ENCODE assay signal across 10 cellular contexts in genomic region chr22:36155702-36156101, GRCh38. TPM values are rescaled to one million over a fixed set of nuclear protein-coding genes. Genes with fewer than 3 reads are reported as not detected.
DNase-seq lines count a peak whose midpoint lies in the region; ATAC-seq and TF ChIP-seq lines count a peak whose summit lies in the region.
"Had no signal": no experiment of that assay in that cellular context is flagged by ENCODE, and none has a peak within 500 bp of the region (broad histone marks: within the 10 kb centered on the region; RNA-seq: fewer than 3 reads in every experiment).

No MANE protein-coding gene starts in this region.

- no peaks in the 10 kb centered on the region for H3K27me3 Mint-ChIP-seq in chondrocyte (ENCODE audit: low read depth)
- H3K27me3 Mint-ChIP-seq in stimulated activated memory B cell treated with anti-CD40 and anti-IgM and Interleukin-4, amounts not matched to agents 10 μg/mL and 1 μg/mL and 100 μg/mL, for 72 hours = no peaks in the 10 kb centered on the region

- no peaks in the 10 kb centered on the region for H3K9me3 Mint-ChIP-seq in chondrocyte (ENCODE audit: low read depth)
- peaks cover 4% of the 10 kb centered on the region for H3K9me3 Mint-ChIP-seq in stimulated activated memory B cell treated with anti-CD40 and anti-IgM and Interleukin-4, amounts not matched to agents 10 μg/mL and 1 μg/mL and 100 μg/mL, for 72 hours

- H3K4me1 ChIP-seq in Loucy (ENCODE audit: insufficient read depth, low read length, poor library complexity, severe bottlenecking) = peaks cover 75% of the 10 kb centered on the region

- H3K9me3 ChIP-seq in Loucy (ENCODE audit: insufficient read depth, low read depth, low read length) = no peaks in the 10 kb centered on the region

- no peaks in the 10 kb centered on the region for H4K20me1 ChIP-seq in Loucy (ENCODE audit: insufficient read depth, low read length, poor library complexity, severe bottlenecking)

- TF ChIP-seq CTCF in Loucy (conservative IDR thresholded peaks at IDR 0.05; ENCODE audit: low read length) = no peak
- TF ChIP-seq CTCF in chondrocyte (IDR thresholded peaks at IDR 0.05) = no peak
- no peak for TF ChIP-seq CTCF in lower leg skin (IDR thresholded peaks at IDR 0.05)

- DNase-seq in chondrocyte (ENCODE audit: low spot score) (no peak), lower leg skin (ENCODE audit: low spot score in 2 of 2) (peak; percentile 72 to 93), 8988T (no peak), T-helper 9 cell (no peak)
- DNase-seq: NCI-H187 treated with DMSO at 0.1 percent for 48 hours had no signal

- TF ChIP-seq POLR2A in lower leg skin (IDR thresholded peaks at IDR 0.05) = no peak

- no peak overlapping the region for H2AFZ ChIP-seq in Loucy (ENCODE audit: low read length)

- H3K27me3 ChIP-seq in Loucy (ENCODE audit: insufficient read depth, low read length, poor library complexity, severe bottlenecking) = no peaks in the 10 kb centered on the region

- peak overlapping the region; percentile 75 for H3K4me3 ChIP-seq in Loucy (ENCODE audit: low read length, poor library complexity, severe bottlenecking)
- no peak overlapping the region for H3K4me3 ChIP-seq in lower leg skin (ENCODE audit: low read depth, poor library complexity, severe bottlenecking)

- ATAC-seq in stimulated activated memory B cell treated with anti-CD40 and anti-IgM and Interleukin-4, amounts not matched to agents 10 μg/mL and 1 μg/mL and 100 μg/mL, for 72 hours = no peak
- no peak for ATAC-seq in GM19452 (IDR thresholded peaks at IDR 0.05; ENCODE audit: unreplicated experiment)
- ATAC-seq in HG02678 (IDR thresholded peaks at IDR 0.05; ENCODE audit: unreplicated experiment) = no peak
- ATAC-seq: activated CD4-positive, CD25-positive, alpha-beta regulatory T cell treated with anti-CD3 and anti-CD28 coated beads, Interleukin-2, amount 50 U/mL, for 24 hours had no signal

- no peaks in the 10 kb centered on the region for H3K36me3 Mint-ChIP-seq in chondrocyte (ENCODE audit: low read depth)
- peaks cover 29% of the 10 kb centered on the region for H3K36me3 Mint-ChIP-seq in stimulated activated memory B cell treated with anti-CD40 and anti-IgM and Interleukin-4, amounts not matched to agents 10 μg/mL and 1 μg/mL and 100 μg/mL, for 72 hours

- 57 to 76% methylated on average over 7 of the region's 7 CpGs for WGBS in lower leg skin, 2 donors

- H3K9me2 ChIP-seq in Loucy (replicated peaks; ENCODE audit: low read depth, low read length) = no peaks in the 10 kb centered on the region

- peak overlapping the region; percentile 17 for H3K27ac Mint-ChIP-seq in chondrocyte (ENCODE audit: unreplicated experiment)
- H3K27ac Mint-ChIP-seq in stimulated activated memory B cell treated with anti-CD40 and anti-IgM and Interleukin-4, amounts not matched to agents 10 μg/mL and 1 μg/mL and 100 μg/mL, for 72 hours = peak overlapping the region; percentile 99

- no peaks in the 10 kb centered on the region for H3F3A ChIP-seq in Loucy (ENCODE audit: low read depth)

- no peaks in the 10 kb centered on the region for H3K36me3 ChIP-seq in Loucy (ENCODE audit: insufficient read depth, low read length)

- peak overlapping the region; percentile 89 for H3K4me2 ChIP-seq in Loucy (ENCODE audit: low read depth, low read length, poor library complexity, severe bottlenecking)

- intact Hi-C loops in lower leg skin (cut with DNase I; ENCODE audit: low total_unique reads) = no loop called here

- peaks cover 17% of the 10 kb centered on the region; the same call in 1 of the 2 replicates for H3K79me2 ChIP-seq in Loucy (ENCODE audit: insufficient read depth, low read length)

- H3K9ac ChIP-seq in Loucy (ENCODE audit: low read depth, low read length, poor library complexity, severe bottlenecking) = peak overlapping the region; percentile 90

- H3K4me3 Mint-ChIP-seq in chondrocyte (ENCODE audit: unreplicated experiment) = no peak overlapping the region
- H3K4me3 Mint-ChIP-seq in stimulated activated memory B cell treated with anti-CD40 and anti-IgM and Interleukin-4, amounts not matched to agents 10 μg/mL and 1 μg/mL and 100 μg/mL, for 72 hours = no peak overlapping the region

- H3K4me1 Mint-ChIP-seq in chondrocyte (ENCODE audit: low read depth) = peaks cover 46% of the 10 kb centered on the region
- peaks cover 79% of the 10 kb centered on the region for H3K4me1 Mint-ChIP-seq in stimulated activated memory B cell treated with anti-CD40 and anti-IgM and Interleukin-4, amounts not matched to agents 10 μg/mL and 1 μg/mL and 100 μg/mL, for 72 hours

RNA-seq across cellular contexts. Expression of gene APOL3, which starts 4.9 kb away (rescaled TPM):
- total RNA-seq in chondrocyte (2.3 to 5.9 TPM (median 3.4 TPM) in 3 replicates), lower leg skin (10 to 100 TPM; 29.5 to 55.9 (median 39.6) TPM)

RNA-seq across cellular contexts. Expression of gene APOL4, which starts 45.9 kb away (rescaled TPM):
- total RNA-seq in chondrocyte = 0.12 TPM in 1 of 3 replicates, not detected in the others
- 1 to 10 TPM; 3.3 to 5.4 (median 4.1) TPM for total RNA-seq in lower leg skin

Comparison
In these comparisons a context has a peak if more than half of its experiments do, and no peak if none do; other contexts are left out.
1. DNase-seq: peak in lower leg skin (2 of 2); none in chondrocyte (single experiment), 8988T (single experiment) and T-helper 9 cell (single experiment).